ENCODE assay signal across 8 cellular contexts in genomic region chr10:29634764-29635625, GRCh38. TPM values are rescaled to one million over a fixed set of nuclear protein-coding genes. Genes with fewer than 3 reads are reported as not detected.
DNase-seq lines count a peak whose midpoint lies in the region; ATAC-seq and TF ChIP-seq lines count a peak whose summit lies in the region.

Gene SVIL, minus strand, starts transcription at chr10:29634971. Its CDS starts 79,913 bp downstream, at chr10:29555058.

- H3K4me3 ChIP-seq in HUES48 (ENCODE audit: low read depth, low read length) (peak within 1 kb of the TSS; percentile 30), colonic mucosa (peak within 1 kb of the TSS; percentile 17), left lung (no peak within 1 kb of the TSS), tibial artery (peak within 1 kb of the TSS; percentile 52 to 54)

- H3K9me3 ChIP-seq in HUES48 (ENCODE audit: control insufficient read depth, insufficient read depth, low read length) (no peaks in the 10 kb centered on the region), colonic mucosa (no peaks in the 10 kb centered on the region), left lung (no peaks in the 10 kb centered on the region), tibial artery (no peaks in the 10 kb centered on the region)

- ATAC-seq in left lung: peak; percentile 63

- H3K4me1 ChIP-seq in HUES48 (ENCODE audit: control insufficient read depth, insufficient read depth, low read length) (peaks cover 35% of the 10 kb centered on the region), colonic mucosa (peaks cover 5% of the 10 kb centered on the region), left lung (peaks cover 33 to 66% of the 10 kb centered on the region in 2 donors), tibial artery (peaks cover 0 to 49% (median 28%) of the 10 kb centered on the region in 4 donors)

- H3K27ac ChIP-seq in HUES48 (ENCODE audit: low read depth, low read length) (peak within 1 kb of the TSS; percentile 86), colonic mucosa (peak within 1 kb of the TSS; percentile 84), left lung (peak within 1 kb of the TSS; percentile 25 to 84), tibial artery (peak within 1 kb of the TSS; percentile 86 to 87)

- DNase-seq in CD1c-positive myeloid dendritic cell (ENCODE audit: extremely low spot score): peak; percentile 26
- peak; percentile 78 for DNase-seq in colonic mucosa
- peak in 1 of 2 donors; percentile 73 for DNase-seq in left lung
- DNase-seq in tibial artery: peak; percentile 85 to 93
- DNase-seq in midbrain (lab: John Stamatoyannopoulos, UW): no peak
- DNase-seq in globus pallidus (ENCODE audit: low spot score): no peak
- DNase-seq in T-helper 2 cell: no peak

- TF ChIP-seq CTCF in colonic mucosa (IDR thresholded peaks at IDR 0.05) (no peak), left lung (IDR thresholded peaks at IDR 0.05) (peak in 1 of 2 donors; percentile 17), tibial artery (IDR thresholded peaks at IDR 0.05) (peak; percentile 28 to 48)

- intact Hi-C loops in colonic mucosa (cut with DNase I): no loop called here
- intact Hi-C loops in left lung (cut with DNase I): no loop called here
- intact Hi-C loops in tibial artery (cut with DNase I; ENCODE audit: low total_unique reads): loop anchor here (10.0 kb wide), 2 partner anchors 220 to 370 kb away; no protein-coding TSS in a partner anchor

- no peaks in the 10 kb centered on the region for H3K27me3 ChIP-seq in HUES48 (ENCODE audit: control insufficient read depth, insufficient read depth, low read length)
- H3K27me3 ChIP-seq in colonic mucosa: no peaks in the 10 kb centered on the region
- H3K27me3 ChIP-seq in left lung: no peaks in the 10 kb centered on the region
- H3K27me3 ChIP-seq in tibial artery: no peaks in the 10 kb centered on the region

- H3K9ac ChIP-seq in HUES48 (ENCODE audit: low read depth, low read length): peak within 1 kb of the TSS; percentile 17
- H3K9ac ChIP-seq in colonic mucosa (ENCODE audit: low read depth in 2 of 2, low read length in 2 of 2): peak within 1 kb of the TSS in 1 of 2 donors; percentile 71

- H3K36me3 ChIP-seq in HUES48 (ENCODE audit: control insufficient read depth, insufficient read depth, low read length) (no peaks in the 10 kb centered on the region), colonic mucosa (no peaks in the 10 kb centered on the region), left lung (no peaks in the 10 kb centered on the region), tibial artery (peaks cover 0 to 6% (median 0%) of the 10 kb centered on the region in 3 donors)

RNA-seq across cellular contexts. Expression of gene SVIL, which starts in this region (rescaled TPM):
- 100 to 1,000 TPM in 1 of 2 donors, 10 to 100 TPM in 1; 62.6 to 132 TPM for total RNA-seq in colonic mucosa
- total RNA-seq in left lung: 100 to 1,000 TPM in 1 of 2 donors, 10 to 100 TPM in 1; 73.7 to 103 TPM

Comparison
In these comparisons a context has a peak if more than half of its experiments do, and no peak if none do; other contexts are left out.
1. DNase-seq: peak in CD1c-positive myeloid dendritic cell (single experiment), colonic mucosa (single experiment) and tibial artery (2 of 2); none in midbrain (single experiment), globus pallidus (single experiment) and T-helper 2 cell (0 of 5).
2. H3K4me3 ChIP-seq: peak in HUES48 (single experiment), colonic mucosa (single experiment) and tibial artery (2 of 2); none in left lung (0 of 2).
3. Peak in every context shown above with its lines, with median percentiles within 50 percentile points of each other: H3K27ac ChIP-seq.